30 cellular contexts compared by ENCODE assay signal in the genomic region with DNA sequence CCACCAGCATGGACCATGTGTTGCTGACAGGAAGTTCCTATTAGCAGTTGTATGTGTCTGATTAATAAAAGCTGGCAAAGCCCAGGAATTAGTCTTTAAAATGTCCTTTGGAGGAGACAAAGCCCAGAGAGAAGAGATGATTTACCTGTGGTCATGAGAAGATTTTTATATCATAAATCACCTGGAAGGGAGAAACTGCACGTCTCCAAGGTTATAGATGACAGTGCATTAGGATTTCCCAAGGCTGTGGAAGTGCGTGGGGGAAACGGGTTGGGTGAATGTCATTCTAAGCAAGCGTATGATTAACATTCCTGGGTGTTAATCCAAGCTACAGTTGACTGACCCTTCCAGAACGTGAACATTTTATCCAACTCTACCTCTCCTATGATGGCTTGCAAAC.
"Had no signal": no experiment of that assay in that cellular context is flagged by ENCODE, and none has a peak within 500 bp of the region (broad histone marks: within the 10 kb centered on the region; RNA-seq: fewer than 3 reads in every experiment).

No MANE protein-coding gene starts in this region.

- H3K4me1 ChIP-seq: neural progenitor cell, parathyroid adenoma, psoas muscle, right lobe of liver, sigmoid colon, suprapubic skin, testis, tibial artery, transverse colon, upper lobe of right lung, vagina had no signal

- H3K27ac ChIP-seq: neural progenitor cell, ovary, parathyroid adenoma, psoas muscle, right lobe of liver, sigmoid colon, suprapubic skin, testis, tibial artery, transverse colon, upper lobe of right lung, vagina had no signal

- H3K4me3 ChIP-seq: neural progenitor cell, ovary, psoas muscle, right lobe of liver, sigmoid colon, suprapubic skin, testis, tibial artery, transverse colon, upper lobe of right lung, vagina had no signal

- H3K9me3 ChIP-seq: ovary, testis, transverse colon, upper lobe of right lung had no signal

- H3K27ac Mint-ChIP-seq: naive thymus-derived CD4-positive, alpha-beta T cell; natural killer cell; nephron; neural progenitor cell; progenitor cell of endocrine pancreas; stimulated activated memory B cell treated with anti-CD40 and anti-IgM and Interleukin-4, amounts not matched to agents 10 μg/mL and 1 μg/mL and 100 μg/mL, for 72 hours; stimulated activated naive CD8-positive, alpha-beta T cell treated with anti-CD3 and anti-CD28 coated beads, Interleukin-15, amount 100 ng/mL, for 72 hours; type B pancreatic cell had no signal

- H3K36me3 ChIP-seq: neural progenitor cell, ovary, right lobe of liver, sigmoid colon, suprapubic skin, tibial artery, transverse colon, upper lobe of right lung, vagina had no signal

- H3K4me2 ChIP-seq: neural progenitor cell had no signal

- H3K9ac ChIP-seq: neural progenitor cell, parathyroid adenoma had no signal

- H3K4me1 Mint-ChIP-seq: naive thymus-derived CD4-positive, alpha-beta T cell; natural killer cell; nephron; neural progenitor cell; stimulated activated memory B cell treated with anti-CD40 and anti-IgM and Interleukin-4, amounts not matched to agents 10 μg/mL and 1 μg/mL and 100 μg/mL, for 72 hours; stimulated activated naive CD8-positive, alpha-beta T cell treated with anti-CD3 and anti-CD28 coated beads, Interleukin-15, amount 100 ng/mL, for 72 hours had no signal

- H3K36me3 Mint-ChIP-seq: naive thymus-derived CD4-positive, alpha-beta T cell; natural killer cell; neural progenitor cell; stimulated activated memory B cell treated with anti-CD40 and anti-IgM and Interleukin-4, amounts not matched to agents 10 μg/mL and 1 μg/mL and 100 μg/mL, for 72 hours; type B pancreatic cell had no signal

- DNase-seq: naive thymus-derived CD4-positive, alpha-beta T cell; natural killer cell; occipital lobe; ovary; posterior cingulate gyrus; psoas muscle; right cardiac atrium; right lobe of liver; sigmoid colon; small intestine; stimulated activated CD4-positive, alpha-beta T cell treated with anti-CD3 and anti-CD28 coated beads, Interleukin-1b, Interleukin-23, amount 100 ng/mL, for 48 hours; stimulated activated CD4-positive, alpha-beta T cell treated with anti-CD3 and anti-CD28 coated beads, Interleukin-4, amount 100 ng/mL, for 1 hour; stimulated activated CD4-positive, alpha-beta T cell treated with anti-CD3 and anti-CD28 coated beads, Interleukin-4, amount 100 ng/mL, for 4 hours; stimulated activated CD8-positive, alpha-beta memory T cell treated with anti-CD3 and anti-CD28 coated beads, Interleukin-4, amount 100 ng/mL, for 48 hours; stimulated activated naive CD4-positive, alpha-beta T cell; stimulated activated naive CD8-positive, alpha-beta T cell treated with anti-CD3 and anti-CD28 coated beads, Interleukin-15, amount 100 ng/mL, for 72 hours; stimulated activated naive CD8-positive, alpha-beta T cell treated with anti-CD3 and anti-CD28 coated beads, Interleukin-15, Interleukin-2, amounts not matched to agents 100 U/mL and 50 U/mL, for 24 hours; substantia nigra; testis; tibial artery; transverse colon; upper lobe of right lung had no signal

- H3K4me3 Mint-ChIP-seq: naive thymus-derived CD4-positive, alpha-beta T cell; natural killer cell; nephron; neural progenitor cell; stimulated activated memory B cell treated with anti-CD40 and anti-IgM and Interleukin-4, amounts not matched to agents 10 μg/mL and 1 μg/mL and 100 μg/mL, for 72 hours; stimulated activated naive CD8-positive, alpha-beta T cell treated with anti-CD3 and anti-CD28 coated beads, Interleukin-15, amount 100 ng/mL, for 72 hours; type B pancreatic cell had no signal

- H3K27me3 ChIP-seq: ovary, right lobe of liver, sigmoid colon, testis, tibial artery, transverse colon, upper lobe of right lung, vagina had no signal

- H3K79me2 ChIP-seq: parathyroid adenoma had no signal

- ATAC-seq: naive thymus-derived CD4-positive, alpha-beta T cell; natural killer cell; psoas muscle; right cardiac atrium; right lobe of liver; stimulated activated memory B cell treated with anti-CD40 and anti-IgM and Interleukin-4, amounts not matched to agents 10 μg/mL and 1 μg/mL and 100 μg/mL, for 72 hours; stimulated activated naive CD8-positive, alpha-beta T cell treated with anti-CD3 and anti-CD28 coated beads, Interleukin-15, amount 100 ng/mL, for 72 hours; stimulated activated naive CD8-positive, alpha-beta T cell treated with anti-CD3 and anti-CD28 coated beads, Interleukin-15, Interleukin-2, amounts not matched to agents 100 U/mL and 50 U/mL, for 24 hours; upper lobe of right lung had no signal

- H2AFZ ChIP-seq: neural progenitor cell, parathyroid adenoma had no signal
